In the genomic region with DNA sequence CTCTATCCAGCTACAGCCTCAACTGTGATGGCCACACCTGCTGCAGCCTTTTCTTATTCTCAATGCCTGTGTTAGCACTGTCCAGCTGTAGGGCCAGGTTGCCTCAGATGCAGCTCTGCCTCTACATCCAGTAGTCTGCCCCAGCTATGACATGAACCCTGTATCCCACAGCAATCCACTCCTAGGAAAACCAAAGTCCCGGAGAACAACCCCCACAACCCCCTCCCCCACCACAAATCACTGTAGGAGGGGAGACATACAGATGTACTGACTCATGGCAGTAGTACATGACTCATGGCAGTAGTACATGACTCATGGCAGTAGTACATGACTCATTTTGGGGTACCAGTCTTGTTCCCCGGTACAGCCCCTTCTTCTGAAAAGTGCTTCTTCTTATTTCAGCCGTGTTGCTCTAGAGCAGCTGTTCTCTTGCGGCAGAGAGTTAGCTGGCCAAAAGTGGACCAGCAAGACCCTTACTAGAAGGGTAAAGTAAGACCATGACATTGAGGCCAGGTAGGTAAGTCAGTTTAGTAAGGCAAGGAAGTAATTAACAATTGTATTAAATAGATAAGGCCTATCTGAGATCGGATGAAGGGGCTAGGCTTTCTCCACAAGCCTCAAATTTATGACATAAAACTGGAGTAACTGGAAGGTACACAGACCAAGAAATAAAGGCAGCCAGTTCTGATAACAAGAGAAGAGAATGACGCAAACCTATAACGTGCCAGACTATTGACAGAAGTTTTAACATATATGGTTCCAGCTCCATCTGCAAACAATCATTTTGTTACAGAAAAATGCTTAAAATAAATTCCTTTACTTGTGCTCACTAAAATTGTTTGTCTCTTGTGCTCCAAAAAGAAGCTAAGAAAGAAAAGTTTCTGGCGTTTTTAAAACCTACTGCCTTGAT, we compare ENCODE assay signal across 8 cellular contexts.
DNase-seq lines count a peak whose midpoint lies in the region; ATAC-seq and TF ChIP-seq lines count a peak whose summit lies in the region.

No MANE protein-coding gene starts in this region.

- no peak for TF ChIP-seq CTCF in OCI-LY7 (conservative IDR thresholded peaks at IDR 0.05; ENCODE audit: low read length)
- TF ChIP-seq CTCF in tibial artery (IDR thresholded peaks at IDR 0.05) = no peak

- H3K27ac ChIP-seq in OCI-LY7 (ENCODE audit: low read depth, low read length, poor library complexity, severe bottlenecking) (no peak overlapping the region), tibial artery (no peak overlapping the region)

- H3K9me3 ChIP-seq in OCI-LY7 (ENCODE audit: low read length) = no peaks in the 10 kb centered on the region
- H3K9me3 ChIP-seq in tibial artery = peaks cover 0 to 5% (median 0%) of the 10 kb centered on the region in 3 donors

- H3K4me3 ChIP-seq in OCI-LY7 (ENCODE audit: low read depth, low read length, poor library complexity, severe bottlenecking) = no peak overlapping the region
- no peak overlapping the region for H3K4me3 ChIP-seq in tibial artery

- H3K4me2 ChIP-seq in OCI-LY7 (ENCODE audit: low read length) = no peak overlapping the region

- BruUV-seq in OCI-LY7 (replicated peaks; lab: Mats Ljungman, UMichigan) = no TSS peak

- no peaks in the 10 kb centered on the region for H3K79me2 ChIP-seq in OCI-LY7 (ENCODE audit: insufficient read depth, low read depth, low read length)

- CTCF ChIA-PET in OCI-LY7 (lab: Charles Lee; ENCODE audit: unreplicated experiment) = no interaction called here

- no peaks in the 10 kb centered on the region for H4K20me1 ChIP-seq in OCI-LY7 (ENCODE audit: insufficient read depth, low read length)

- POLR2A ChIA-PET in OCI-LY7 (lab: Charles Lee) = no interaction called here

- no peaks in the 10 kb centered on the region for H3K4me1 ChIP-seq in OCI-LY7 (ENCODE audit: insufficient read depth, low read length, poor library complexity, severe bottlenecking)
- H3K4me1 ChIP-seq in tibial artery = no peaks in the 10 kb centered on the region

- DNase-seq in A172 (ENCODE audit: low spot score) = peak; percentile 79
- DNase-seq in amniotic stem cell (lab: John Stamatoyannopoulos, UW) = peak; percentile 10
- no peak for DNase-seq in OCI-LY7 (ENCODE audit: low spot score)
- DNase-seq in putamen (ENCODE audit: low spot score) = no peak
- no peak for DNase-seq in H4 (ENCODE audit: low spot score)
- no peak for DNase-seq in tibial artery

- H2AFZ ChIP-seq in OCI-LY7 (ENCODE audit: low read length) = no peak overlapping the region

- ATAC-seq in GM19328 (IDR thresholded peaks at IDR 0.05; ENCODE audit: unreplicated experiment) = peak; percentile 86
- peak; percentile 90 for ATAC-seq in HG03095 (IDR thresholded peaks at IDR 0.05; ENCODE audit: unreplicated experiment)

- no peaks in the 10 kb centered on the region for H3K27me3 ChIP-seq in tibial artery

- intact Hi-C loops in OCI-LY7 (cut with micrococcal nuclease; ENCODE audit: unreplicated experiment) = no loop called here
- intact Hi-C loops in tibial artery (cut with DNase I; ENCODE audit: low total_unique reads) = no loop called here

- H3K36me3 ChIP-seq in OCI-LY7 (ENCODE audit: insufficient read depth, low read length) (no peaks in the 10 kb centered on the region), tibial artery (no peaks in the 10 kb centered on the region)

- H3K9me2 ChIP-seq in OCI-LY7 (ENCODE audit: insufficient read depth, low read length) = no peaks in the 10 kb centered on the region

Comparison
In these comparisons a context has a peak if more than half of its experiments do, and no peak if none do; other contexts are left out.
1. DNase-seq: peak in A172 (single experiment) and amniotic stem cell (single experiment); none in OCI-LY7 (single experiment), putamen (single experiment), H4 (single experiment) and tibial artery (0 of 2).